Comparison of ENCODE assay signal across 13 cellular contexts in genomic region chr1:21541835-21542234, GRCh38. TPM values are rescaled to one million over a fixed set of nuclear protein-coding genes. Genes with fewer than 3 reads are reported as not detected.
DNase-seq lines count a peak whose midpoint lies in the region; ATAC-seq and TF ChIP-seq lines count a peak whose summit lies in the region.
"Had no signal": no experiment of that assay in that cellular context is flagged by ENCODE, and none has a peak within 500 bp of the region (broad histone marks: within the 10 kb centered on the region; RNA-seq: fewer than 3 reads in every experiment).

No MANE protein-coding gene starts in this region.

- ATAC-seq in HG03460 (IDR thresholded peaks at IDR 0.05; ENCODE audit: unreplicated experiment) (no peak), GM18498 (IDR thresholded peaks at IDR 0.05; ENCODE audit: unreplicated experiment) (no peak), HG03378 (IDR thresholded peaks at IDR 0.05; ENCODE audit: unreplicated experiment) (no peak)
- ATAC-seq: activated CD8-positive, alpha-beta T cell treated with anti-CD3 and anti-CD28 coated beads, Interleukin-2, amount 10 ng/mL, durations not matched to agents 7 days and 5 days had no signal

- H3K4me3 ChIP-seq in fibroblast of the aortic adventitia (ENCODE audit: low read depth, low read length) = no peak overlapping the region

- DNase-seq in AG20443 (ENCODE audit: low spot score) (peak; percentile 91), RPMI7951 (ENCODE audit: low read depth) (peak; percentile 29), fibroblast of the aortic adventitia (ENCODE audit: low read depth) (peak; percentile 91), mucosa of gallbladder (ENCODE audit: low spot score) (peak; percentile 34), SK-N-DZ (ENCODE audit: low spot score) (no peak)
- DNase-seq: activated CD8-positive, alpha-beta T cell treated with anti-CD3 and anti-CD28 coated beads, Interleukin-2, amount 10 ng/mL, durations not matched to agents 7 days and 5 days; activated naive CD4-positive, alpha-beta T cell; DMS79; NCI-H1930; stimulated activated CD4-positive, alpha-beta T cell treated with anti-CD3 and anti-CD28 coated beads, Interleukin-1b, Interleukin-23, amount 100 ng/mL, for 48 hours had no signal

- TF ChIP-seq CTCF in fibroblast of the aortic adventitia (IDR thresholded peaks at IDR 0.05; ENCODE audit: insufficient read depth, low read length) = no peak

RNA-seq across cellular contexts. Expression of gene ALPL, which starts 32.6 kb away (rescaled TPM):
- total RNA-seq in RPMI7951 (2014; rRNA removed; shearing (Covaris generic)) = 1.3 and 3.4 TPM in 2 replicates
- total RNA-seq in fibroblast of the aortic adventitia (ENCODE audit: low replicate concordance) (1.1 and 16.3 TPM in 2 replicates), mucosa of gallbladder (4.0 TPM)
- 1.9 and 3.7 TPM in 2 replicates for polyA plus RNA-seq in SK-N-DZ (2014; cell fraction: cytosol; rRNA removed)
- 1.7 and 1.9 TPM in 2 replicates for polyA plus RNA-seq in SK-N-DZ (2014; cell fraction: nucleus; rRNA removed)
- total RNA-seq: activated CD8-positive, alpha-beta T cell treated with anti-CD3 and anti-CD28 coated beads, Interleukin-2, amount 10 ng/mL, durations not matched to agents 7 days and 5 days had no signal
